ENCODE assay signal across 2 cellular contexts in genomic region chr5:154995679-154996078, GRCh38.
TF ChIP-seq lines count a peak whose summit lies in the region.

No MANE protein-coding gene starts in this region.

TF ChIP-seq in HepG2, 621 proteins besides CTCF, POLR2A, EP300 and RAD21:
- TF ChIP-seq STAG1 (CRISPR knock-in tag; IDR thresholded peaks at IDR 0.05) (peak; percentile 43), SP1 (IDR thresholded peaks at IDR 0.05) (no peak), SP1 (CRISPR knock-in tag; IDR thresholded peaks at IDR 0.05) (no peak)

TF ChIP-seq in endothelial cell of umbilical vein, 7 proteins besides CTCF, POLR2A, EP300 and RAD21:
- TF ChIP-seq EZH2 (IDR thresholded peaks at IDR 0.05; ENCODE audit: borderline replicate concordance, low read depth, low read length, severe bottlenecking) = no peak
- no peak for TF ChIP-seq MYC (IDR thresholded peaks at IDR 0.05; ENCODE audit: low read depth, low read length)
- no peak for TF ChIP-seq GATA2 (IDR thresholded peaks at IDR 0.05; ENCODE audit: insufficient read depth, insufficient read length, low read depth, low read length)
- no peak for TF ChIP-seq FOS (IDR thresholded peaks at IDR 0.05; ENCODE audit: borderline replicate concordance, insufficient read depth, low read length)
- no peak for TF ChIP-seq MAX (IDR thresholded peaks at IDR 0.05; ENCODE audit: insufficient read depth, insufficient read length)
- no peak for TF ChIP-seq JUN (IDR thresholded peaks at IDR 0.05; ENCODE audit: borderline replicate concordance, insufficient read depth, insufficient read length, low read depth)
